In the genomic region with DNA sequence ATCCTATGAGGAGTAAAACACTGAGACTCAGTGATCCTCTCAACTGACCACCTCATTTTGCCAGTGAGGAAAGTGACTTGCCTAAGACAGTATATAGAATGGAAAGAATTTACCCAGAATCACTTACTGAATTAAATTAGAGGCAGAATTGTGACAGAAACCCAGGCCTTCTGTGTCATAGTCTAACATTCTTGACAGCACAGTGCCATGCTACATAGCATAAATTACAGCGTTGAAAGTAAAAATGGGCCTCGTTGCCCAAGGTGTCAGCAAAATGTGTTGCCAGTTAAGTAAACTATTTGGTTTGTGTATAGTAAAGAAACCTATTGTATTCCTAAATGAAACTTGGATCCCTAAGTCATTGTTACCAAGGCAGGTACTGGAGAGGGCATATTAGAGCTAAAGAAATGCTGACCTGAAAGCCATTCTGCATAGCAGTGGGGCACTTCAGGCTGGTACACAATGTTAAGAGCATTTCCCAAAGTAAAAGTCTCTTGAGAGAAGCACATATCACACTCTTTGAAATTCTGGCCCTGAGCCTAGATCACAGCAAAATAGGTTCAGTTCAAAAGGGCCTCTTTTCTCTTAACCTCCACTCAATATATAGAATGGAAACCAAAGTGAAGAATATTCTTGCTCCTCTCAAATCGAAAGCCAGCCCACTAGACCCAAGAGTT, we compare ENCODE assay signal across 20 cellular contexts. TPM values are rescaled to one million over a fixed set of nuclear protein-coding genes. Genes with fewer than 3 reads are reported as not detected.
A peak's percentile ranks its signal among the peaks of the same experiment; 100 is the strongest.
DNase-seq lines count a peak whose midpoint lies in the region; ATAC-seq and TF ChIP-seq lines count a peak whose summit lies in the region.
"Had no signal": no experiment of that assay in that cellular context is flagged by ENCODE, and none has a peak within 500 bp of the region (broad histone marks: within the 10 kb centered on the region; RNA-seq: fewer than 3 reads in every experiment).

No MANE protein-coding gene starts in this region.

- ATAC-seq in left cardiac atrium (peak; percentile 76 to 80), upper lobe of right lung (peak; percentile 96)
- ATAC-seq in effector memory CD8-positive, alpha-beta T cell (replicated peaks) = no peak
- ATAC-seq: A549; activated T-helper 17 cell treated with anti-CD3 and anti-CD28 coated beads, Interleukin-2, amount 50 U/mL, for 72 hours had no signal

- intact Hi-C loops in left cardiac atrium (cut with DNase I) (no loop called here), upper lobe of right lung (cut with DNase I) (no loop called here)

- H3K27ac Mint-ChIP-seq in effector memory CD8-positive, alpha-beta T cell = peak overlapping the region in 1 of 2 donors; percentile 25
- H3K27ac Mint-ChIP-seq: activated naive CD8-positive, alpha-beta T cell treated with anti-CD3 and anti-CD28 coated beads for 36 hours; activated T-helper 17 cell treated with anti-CD3 and anti-CD28 coated beads, Interleukin-2, amount 50 U/mL, for 72 hours; stimulated activated naive CD8-positive, alpha-beta T cell treated with anti-CD3 and anti-CD28 coated beads, Interleukin-15, Interleukin-2, amounts not matched to agents 100 ng/mL and 50 ng/mL, for 24 hours had no signal

- no peaks in the 10 kb centered on the region for H3K9me3 Mint-ChIP-seq in effector memory CD8-positive, alpha-beta T cell
- H3K9me3 Mint-ChIP-seq: activated naive CD8-positive, alpha-beta T cell treated with anti-CD3 and anti-CD28 coated beads for 36 hours; activated T-helper 17 cell treated with anti-CD3 and anti-CD28 coated beads, Interleukin-2, amount 50 U/mL, for 72 hours; naive B cell; stimulated activated naive CD8-positive, alpha-beta T cell treated with anti-CD3 and anti-CD28 coated beads, Interleukin-15, Interleukin-2, amounts not matched to agents 100 ng/mL and 50 ng/mL, for 24 hours had no signal

- no peaks in the 10 kb centered on the region for H3K27me3 Mint-ChIP-seq in effector memory CD8-positive, alpha-beta T cell
- H3K27me3 Mint-ChIP-seq: activated naive CD8-positive, alpha-beta T cell treated with anti-CD3 and anti-CD28 coated beads for 36 hours; activated T-helper 17 cell treated with anti-CD3 and anti-CD28 coated beads, Interleukin-2, amount 50 U/mL, for 72 hours; naive B cell; stimulated activated naive CD8-positive, alpha-beta T cell treated with anti-CD3 and anti-CD28 coated beads, Interleukin-15, Interleukin-2, amounts not matched to agents 100 ng/mL and 50 ng/mL, for 24 hours had no signal

- peak overlapping the region; percentile 48 for H3K27ac ChIP-seq in upper lobe of right lung
- H3K27ac ChIP-seq: A549, BLaER1, parathyroid adenoma, skin epidermis had no signal

- no peak for TF ChIP-seq CTCF in upper lobe of right lung (IDR thresholded peaks at IDR 0.05)

- peaks cover 34% of the 10 kb centered on the region for H3K36me3 ChIP-seq in upper lobe of right lung

- no peaks in the 10 kb centered on the region for H3K9me3 ChIP-seq in upper lobe of right lung
- H3K9me3 ChIP-seq: A549, BLaER1 had no signal

- H3K4me3 Mint-ChIP-seq in effector memory CD8-positive, alpha-beta T cell = no peak overlapping the region
- H3K4me3 Mint-ChIP-seq: activated naive CD8-positive, alpha-beta T cell treated with anti-CD3 and anti-CD28 coated beads for 36 hours; activated T-helper 17 cell treated with anti-CD3 and anti-CD28 coated beads, Interleukin-2, amount 50 U/mL, for 72 hours; naive B cell; stimulated activated naive CD8-positive, alpha-beta T cell treated with anti-CD3 and anti-CD28 coated beads, Interleukin-15, Interleukin-2, amounts not matched to agents 100 ng/mL and 50 ng/mL, for 24 hours had no signal

- H3K27me3 ChIP-seq in upper lobe of right lung = no peaks in the 10 kb centered on the region
- H3K27me3 ChIP-seq: BLaER1 had no signal

- no peak overlapping the region for H3K4me3 ChIP-seq in upper lobe of right lung
- H3K4me3 ChIP-seq: A549, BLaER1, skin epidermis had no signal

- DNase-seq in NCI-H510A treated with DMSO at 0.1 percent for 48 hours (lab: John Stamatoyannopoulos, UW) (peak; percentile 2), NCI-H510A (lab: John Stamatoyannopoulos, UW) (no peak), NCI-H2171 treated with DMSO at 0.1 percent for 48 hours (lab: John Stamatoyannopoulos, UW) (peak; percentile 62), left cardiac atrium (no peak), upper lobe of right lung (no peak), MV-4-11 (lab: John Stamatoyannopoulos, UW) (no peak), GF-D8 (lab: John Stamatoyannopoulos, UW) (no peak)
- DNase-seq in effector memory CD8-positive, alpha-beta T cell = no peak
- DNase-seq: activated CD4-positive, alpha-beta T cell treated with anti-CD3 and anti-CD28 coated beads for 4 hours; activated naive CD8-positive, alpha-beta T cell treated with anti-CD3 and anti-CD28 coated beads for 36 hours; naive B cell; NCI-H226; stimulated activated CD4-positive, alpha-beta T cell treated with anti-CD3 and anti-CD28 coated beads, Interleukin-2, amount 100 ng/mL, for 48 hours; trophoblast cell had no signal

- peaks cover 0 to 2% of the 10 kb centered on the region in 2 donors for H3K4me1 Mint-ChIP-seq in effector memory CD8-positive, alpha-beta T cell (ENCODE audit: low read depth in 2 of 2)
- H3K4me1 Mint-ChIP-seq: naive B cell had no signal

- peaks cover 14% of the 10 kb centered on the region for H3K4me1 ChIP-seq in upper lobe of right lung
- H3K4me1 ChIP-seq: A549, BLaER1, parathyroid adenoma had no signal

- peaks cover 32% of the 10 kb centered on the region for H3K36me3 Mint-ChIP-seq in effector memory CD8-positive, alpha-beta T cell (ENCODE audit: insufficient read depth)

RNA-seq across cellular contexts. Expression of a gene that starts 53.8 kb away (rescaled TPM):
- total RNA-seq in left cardiac atrium (10 to 100 TPM; 33.5 to 36.3 TPM), upper lobe of right lung (41.9 TPM)

RNA-seq across cellular contexts. Expression of a gene that starts 54.5 kb away (rescaled TPM):
- 10 to 100 TPM; 59.0 to 71.7 TPM for total RNA-seq in left cardiac atrium
- total RNA-seq in upper lobe of right lung = 139 TPM

Comparison
In these comparisons a context has a peak if more than half of its experiments do, and no peak if none do; other contexts are left out.
1. DNase-seq: peak in NCI-H510A treated with DMSO at 0.1 percent for 48 hours (single experiment) and NCI-H2171 treated with DMSO at 0.1 percent for 48 hours (single experiment); none in NCI-H510A (single experiment), left cardiac atrium (single experiment), upper lobe of right lung (single experiment), effector memory CD8-positive, alpha-beta T cell (0 of 3), MV-4-11 (single experiment) and GF-D8 (single experiment).